8 cellular contexts compared by ENCODE assay signal in the genomic region with DNA sequence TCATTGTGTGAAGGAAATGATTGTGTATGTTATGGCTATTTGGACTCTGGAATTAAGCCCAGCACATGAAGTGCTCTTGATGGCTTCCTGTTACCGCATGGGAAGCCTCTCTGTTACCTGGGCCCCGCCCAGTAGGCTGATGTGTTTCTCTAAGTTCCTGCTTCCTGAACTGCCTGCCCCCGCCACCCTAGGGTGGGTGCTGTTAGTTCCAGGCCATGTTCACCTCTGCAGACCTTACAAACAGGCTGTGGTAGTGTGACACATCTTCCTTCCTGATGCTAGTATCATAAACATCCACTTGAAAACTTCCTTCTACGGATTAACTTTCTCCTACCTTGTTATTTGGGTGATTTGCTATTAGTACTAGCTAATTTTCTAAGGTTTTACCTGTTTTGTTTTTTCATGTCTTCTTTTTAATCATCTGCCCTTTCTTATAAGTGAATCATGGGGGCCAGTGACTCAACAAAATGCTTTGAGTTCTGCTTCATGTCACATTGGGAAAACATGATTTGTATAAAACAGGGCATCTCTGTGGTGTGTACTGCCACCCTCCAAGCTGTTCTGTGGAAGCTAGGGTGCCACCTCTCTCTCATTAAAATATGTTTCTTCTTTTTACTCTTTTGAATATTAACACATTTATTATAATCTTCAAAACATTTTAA. TPM values are rescaled to one million over a fixed set of nuclear protein-coding genes. Genes with fewer than 3 reads are reported as not detected.
DNase-seq lines count a peak whose midpoint lies in the region; ATAC-seq, FAIRE-seq and TF ChIP-seq lines count a peak whose summit lies in the region.

No MANE protein-coding gene starts in this region.

- H3K9ac ChIP-seq in kidney (ENCODE audit: low read length in 2 of 2), result no peak overlapping the region

- H3K4me3 Mint-ChIP-seq in activated naive CD8-positive, alpha-beta T cell treated with anti-CD3 and anti-CD28 coated beads, Interleukin-2, amount 10 ng/mL, durations not matched to agents 7 days and 5 days, result peak overlapping the region; percentile 33

- in situ Hi-C loops in Panc1 (cut with HindIII; ENCODE audit: low pct_unique_long_range_greater_than_20kb, low sequenced_read_pairs), result no loop called here

- peak overlapping the region; percentile 87 for H3K27ac Mint-ChIP-seq in activated naive CD8-positive, alpha-beta T cell treated with anti-CD3 and anti-CD28 coated beads, Interleukin-2, amount 10 ng/mL, durations not matched to agents 7 days and 5 days

- no peak for TF ChIP-seq POLR2A in GM12891 (IDR thresholded peaks at IDR 0.05; ENCODE audit: low read depth, low read length)

- H3K36me3 Mint-ChIP-seq in activated naive CD8-positive, alpha-beta T cell treated with anti-CD3 and anti-CD28 coated beads, Interleukin-2, amount 10 ng/mL, durations not matched to agents 7 days and 5 days, result peaks cover 2% of the 10 kb centered on the region

- DNase-seq in GM12891 (ENCODE audit: insufficient read length, low spot score) (no peak), Panc1 (ENCODE audit: low read depth, low spot score) (no peak), kidney (peak; percentile 85), NCI-H187 treated with DMSO at 0.1 percent for 48 hours (lab: John Stamatoyannopoulos, UW) (no peak), iPS-NIHi7 (ENCODE audit: extremely low spot score) (no peak)
- DNase-seq in activated naive CD8-positive, alpha-beta T cell treated with anti-CD3 and anti-CD28 coated beads, Interleukin-2, amount 10 ng/mL, durations not matched to agents 7 days and 5 days, result peak; percentile 51
- DNase-seq in stimulated activated CD8-positive, alpha-beta memory T cell treated with anti-CD3 and anti-CD28 coated beads, Interleukin-15, amount 100 ng/mL, for 48 hours (ENCODE audit: low read depth in 2 of 2), result peak; percentile 12 to 38

- no TSS peak for BruUV-seq in Panc1 (replicated peaks; lab: Mats Ljungman, UMichigan)

- CTCF ChIA-PET in Panc1 (lab: Charles Lee), result interaction anchor here (2.4 kb wide), 1 partner anchor 101 kb away, joined by 11 read pairs; no protein-coding TSS in a partner anchor

- peaks cover 19% of the 10 kb centered on the region for H3K4me1 Mint-ChIP-seq in activated naive CD8-positive, alpha-beta T cell treated with anti-CD3 and anti-CD28 coated beads, Interleukin-2, amount 10 ng/mL, durations not matched to agents 7 days and 5 days

- H3K27ac ChIP-seq in Panc1 (ENCODE audit: low read length), result peak overlapping the region; percentile 69; the same call in 1 of the 2 replicates
- peak overlapping the region; percentile 7 to 71 for H3K27ac ChIP-seq in kidney (ENCODE audit: low read depth in 2 of 2, low read length in 2 of 2)

- POLR2A ChIA-PET in Panc1 (lab: Charles Lee), result no interaction called here
- POLR2A ChIA-PET in activated naive CD8-positive, alpha-beta T cell treated with anti-CD3 and anti-CD28 coated beads, Interleukin-2, amount 10 ng/mL, durations not matched to agents 7 days and 5 days (lab: Charles Lee), result interaction anchor here (1.2 kb wide), 1 partner anchor 17 kb away, joined by 3 read pairs; no protein-coding TSS in a partner anchor

- no peaks in the 10 kb centered on the region for H3K27me3 Mint-ChIP-seq in activated naive CD8-positive, alpha-beta T cell treated with anti-CD3 and anti-CD28 coated beads, Interleukin-2, amount 10 ng/mL, durations not matched to agents 7 days and 5 days

- H3K4me3 ChIP-seq in Panc1 (ENCODE audit: low read depth in 2 of 2, low read length in 2 of 2) (no peak overlapping the region), kidney (ENCODE audit: low read length in 2 of 2) (no peak overlapping the region)

- intact Hi-C loops in Panc1 (cut with micrococcal nuclease; ENCODE audit: unreplicated experiment), result loop anchor here (2.0 kb wide), 1 partner anchor 101 kb away; no protein-coding TSS in a partner anchor
- intact Hi-C loops in kidney (cut with DNase I), result no loop called here

- no peaks in the 10 kb centered on the region for H3K9me3 Mint-ChIP-seq in activated naive CD8-positive, alpha-beta T cell treated with anti-CD3 and anti-CD28 coated beads, Interleukin-2, amount 10 ng/mL, durations not matched to agents 7 days and 5 days

- H3K36me3 ChIP-seq in Panc1 (ENCODE audit: control insufficient read depth, insufficient read depth, low read length), result no peaks in the 10 kb centered on the region
- peaks cover 2 to 6% of the 10 kb centered on the region in 2 donors for H3K36me3 ChIP-seq in kidney (ENCODE audit: control insufficient read depth in 1 of 2, insufficient read depth in 2 of 2, low read length in 2 of 2)

- H3K4me1 ChIP-seq in Panc1 (ENCODE audit: control insufficient read depth, insufficient read depth, low read length) (peaks cover 15% of the 10 kb centered on the region), kidney (ENCODE audit: control insufficient read depth in 1 of 2, insufficient read depth in 1 of 2, low read depth in 1 of 2, low read length in 2 of 2) (no peaks in the 10 kb centered on the region)

- H3K9me3 ChIP-seq in Panc1 (ENCODE audit: control insufficient read depth, insufficient read depth, low read depth, low read length) (no peaks in the 10 kb centered on the region), kidney (ENCODE audit: control insufficient read depth in 1 of 2, low read length in 2 of 2) (no peaks in the 10 kb centered on the region)

- H3K27me3 ChIP-seq in Panc1 (ENCODE audit: control insufficient read depth, insufficient read depth, low read length), result no peaks in the 10 kb centered on the region

- peak; percentile 57 for ATAC-seq in Panc1
- peak; percentile 97 for ATAC-seq in activated naive CD8-positive, alpha-beta T cell treated with anti-CD3 and anti-CD28 coated beads, Interleukin-2, amount 10 ng/mL, durations not matched to agents 7 days and 5 days (ENCODE audit: low read depth)
- no peak for ATAC-seq in GM19397 (IDR thresholded peaks at IDR 0.05; ENCODE audit: unreplicated experiment)

- FAIRE-seq in GM12891 (lab: Jason Lieb, UNC) (peak; percentile 57), kidney (lab: Jason Lieb, UNC) (no peak)

- TF ChIP-seq CTCF in Panc1 (IDR thresholded peaks at IDR 0.05) (no peak), kidney (IDR thresholded peaks at IDR 0.05; ENCODE audit: borderline replicate concordance, extremely low read depth, insufficient read depth) (no peak)

TF ChIP-seq in GM12891, 5 proteins besides CTCF, POLR2A, EP300 and RAD21:
- TF ChIP-seq POU2F2 (IDR thresholded peaks at IDR 0.05; ENCODE audit: low read depth, low read length) (no peak), PAX5 (IDR thresholded peaks at IDR 0.05; ENCODE audit: insufficient read depth, low read length, severe bottlenecking) (no peak), TAF1 (IDR thresholded peaks at IDR 0.05; ENCODE audit: low read depth, low read length) (no peak), SPI1 (IDR thresholded peaks at IDR 0.05; ENCODE audit: low read depth, low read length) (no peak), POLR2AphosphoS5 (IDR thresholded peaks at IDR 0.05; ENCODE audit: low read depth, low read length) (no peak)

RNA-seq across cellular contexts. Expression of gene SH3BGRL2, which starts 40.6 kb away (rescaled TPM):
- polyA plus RNA-seq in GM12891 (2012; ENCODE audit: low read depth, missing spikeins), result 0.03 TPM
- total RNA-seq in Panc1 (2021; ENCODE audit: unreplicated experiment) (8.5 TPM), kidney (14.6 TPM)
- 6.1 TPM for polyA plus RNA-seq in Panc1 (2012; ENCODE audit: insufficient read length)
- total RNA-seq in activated naive CD8-positive, alpha-beta T cell treated with anti-CD3 and anti-CD28 coated beads, Interleukin-2, amount 10 ng/mL, durations not matched to agents 7 days and 5 days, result 1 to 10 TPM in 1 of 2 experiments, under 1 TPM in 1; 0.89 to 1.2 TPM
- polyA plus RNA-seq in kidney (ENCODE audit: insufficient read depth, low read depth, low replicate concordance), result 18.6 TPM

Comparison
In these comparisons a context has a peak if more than half of its experiments do, and no peak if none do; other contexts are left out.
1. DNase-seq: peak in activated naive CD8-positive, alpha-beta T cell treated with anti-CD3 and anti-CD28 coated beads, Interleukin-2, amount 10 ng/mL, durations not matched to agents 7 days and 5 days (single experiment), kidney (single experiment) and stimulated activated CD8-positive, alpha-beta memory T cell treated with anti-CD3 and anti-CD28 coated beads, Interleukin-15, amount 100 ng/mL, for 48 hours (2 of 2); none in GM12891 (single experiment), Panc1 (single experiment), NCI-H187 treated with DMSO at 0.1 percent for 48 hours (single experiment) and iPS-NIHi7 (single experiment).